ENCODE assay signal across 8 cellular contexts in genomic region chr4:83235645-83236133, GRCh38. TPM values are rescaled to one million over a fixed set of nuclear protein-coding genes. Genes with fewer than 3 reads are reported as not detected.
DNase-seq lines count a peak whose midpoint lies in the region; ATAC-seq, FAIRE-seq and TF ChIP-seq lines count a peak whose summit lies in the region.
"Not testable (repeated sequence)": the region's sequence is repeated elsewhere in the genome, so short reads cannot be mapped to it uniquely, and the experiment has no call there.

No MANE protein-coding gene starts in this region.

- H3K4me1 Mint-ChIP-seq in Calu3 (ENCODE audit: low read depth, unreplicated experiment) = peaks cover 34% of the 10 kb centered on the region
- peaks cover 74% of the 10 kb centered on the region for H3K4me1 Mint-ChIP-seq in activated CD4-positive, alpha-beta T cell treated with anti-CD3 and anti-CD28 coated beads, Interleukin-2, amount 10 ng/mL, durations not matched to agents 7 days and 5 days
- H3K4me1 Mint-ChIP-seq in stimulated activated naive B cell treated with anti-CD40 and anti-IgM and Interleukin-4, amounts not matched to agents 10 μg/mL and 1 μg/mL and 100 μg/mL, for 72 hours = peaks cover 31 to 59% of the 10 kb centered on the region in 2 donors

- CTCF ChIA-PET in Calu3 (lab: Charles Lee) = not testable (repeated sequence)
- CTCF ChIA-PET in activated CD4-positive, alpha-beta T cell treated with anti-CD3 and anti-CD28 coated beads, Interleukin-2, amount 10 ng/mL, durations not matched to agents 7 days and 5 days (lab: Charles Lee) = interaction anchor here (1.2 kb wide), 1 partner anchor 125 kb away, joined by 3 read pairs; no protein-coding TSS in a partner anchor

- POLR2A ChIA-PET in activated CD4-positive, alpha-beta T cell treated with anti-CD3 and anti-CD28 coated beads, Interleukin-2, amount 10 ng/mL, durations not matched to agents 7 days and 5 days (lab: Charles Lee) = interaction anchor here (0.7 to 1.7 kb wide), 2 partner anchors 18 to 123 kb away, joined by 3 to 4 read pairs; no protein-coding TSS in a partner anchor

- H3K9me2 ChIP-seq in Loucy (replicated peaks; ENCODE audit: low read depth, low read length) = not testable (repeated sequence)

- H3K36me3 Mint-ChIP-seq in Calu3 (ENCODE audit: insufficient read depth, unreplicated experiment) = peaks cover 12% of the 10 kb centered on the region
- peaks cover 35% of the 10 kb centered on the region for H3K36me3 Mint-ChIP-seq in activated CD4-positive, alpha-beta T cell treated with anti-CD3 and anti-CD28 coated beads, Interleukin-2, amount 10 ng/mL, durations not matched to agents 7 days and 5 days (ENCODE audit: low read depth)
- not testable (repeated sequence) for H3K36me3 Mint-ChIP-seq in stimulated activated naive B cell treated with anti-CD40 and anti-IgM and Interleukin-4, amounts not matched to agents 10 μg/mL and 1 μg/mL and 100 μg/mL, for 72 hours

- peaks cover 32% of the 10 kb centered on the region for H3K4me1 ChIP-seq in Loucy (ENCODE audit: insufficient read depth, low read length, poor library complexity, severe bottlenecking)

- 0 out of 2 replicates have a peak overlapping the region, but pooled peaks have one; percentile 18 for H2AFZ ChIP-seq in Loucy (ENCODE audit: low read length)

- not testable (repeated sequence) for H3F3A ChIP-seq in Loucy (ENCODE audit: low read depth)

- H3K27me3 Mint-ChIP-seq in Calu3 (ENCODE audit: unreplicated experiment); activated CD4-positive, alpha-beta T cell treated with anti-CD3 and anti-CD28 coated beads, Interleukin-2, amount 10 ng/mL, durations not matched to agents 7 days and 5 days; stimulated activated naive B cell treated with anti-CD40 and anti-IgM and Interleukin-4, amounts not matched to agents 10 μg/mL and 1 μg/mL and 100 μg/mL, for 72 hours: not testable (repeated sequence)

- H3K36me3 ChIP-seq in Loucy (ENCODE audit: insufficient read depth, low read length) = not testable (repeated sequence)

- not testable (repeated sequence) for DNase-seq in Calu3; stimulated activated naive B cell treated with anti-CD40 and anti-IgM and Interleukin-4, amounts not matched to agents 10 μg/mL and 1 μg/mL and 100 μg/mL, for 72 hours
- DNase-seq in activated CD4-positive, alpha-beta T cell treated with anti-CD3 and anti-CD28 coated beads, Interleukin-2, amount 10 ng/mL, durations not matched to agents 7 days and 5 days = peak; percentile 42
- DNase-seq in activated naive CD4-positive, alpha-beta T cell treated with Interleukin-2 at 50 U/mL for 16 hours = peak; percentile 14

- H3K4me3 ChIP-seq in Loucy (ENCODE audit: low read length, poor library complexity, severe bottlenecking) = not testable (repeated sequence)

- intact Hi-C loops in Calu3 (cut with micrococcal nuclease; ENCODE audit: unreplicated experiment) = not testable (repeated sequence)

- not testable (repeated sequence) for H4K20me1 ChIP-seq in Loucy (ENCODE audit: insufficient read depth, low read length, poor library complexity, severe bottlenecking)

- peak overlapping the region; percentile 63 for H3K4me3 Mint-ChIP-seq in Calu3 (ENCODE audit: low read depth, unreplicated experiment)
- H3K4me3 Mint-ChIP-seq in activated CD4-positive, alpha-beta T cell treated with anti-CD3 and anti-CD28 coated beads, Interleukin-2, amount 10 ng/mL, durations not matched to agents 7 days and 5 days = peak overlapping the region; percentile 48
- peak overlapping the region; percentile 41 to 53 for H3K4me3 Mint-ChIP-seq in stimulated activated naive B cell treated with anti-CD40 and anti-IgM and Interleukin-4, amounts not matched to agents 10 μg/mL and 1 μg/mL and 100 μg/mL, for 72 hours

- not testable (repeated sequence) for BruUV-seq in Calu3 (replicated peaks; lab: Mats Ljungman, UMichigan)

- peak overlapping the region; percentile 97 for H3K27ac Mint-ChIP-seq in Calu3 (ENCODE audit: unreplicated experiment)
- H3K27ac Mint-ChIP-seq in activated CD4-positive, alpha-beta T cell treated with anti-CD3 and anti-CD28 coated beads, Interleukin-2, amount 10 ng/mL, durations not matched to agents 7 days and 5 days = peak overlapping the region; percentile 84
- H3K27ac Mint-ChIP-seq in stimulated activated naive B cell treated with anti-CD40 and anti-IgM and Interleukin-4, amounts not matched to agents 10 μg/mL and 1 μg/mL and 100 μg/mL, for 72 hours = peak overlapping the region; percentile 47

- TF ChIP-seq CTCF in Calu3 (IDR thresholded peaks at IDR 0.05; ENCODE audit: unreplicated experiment); Loucy (conservative IDR thresholded peaks at IDR 0.05; ENCODE audit: low read length): not testable (repeated sequence)

- FAIRE-seq in colon (lab: Jason Lieb, UNC) = peak; percentile 81

- H3K9ac ChIP-seq in Loucy (ENCODE audit: low read depth, low read length, poor library complexity, severe bottlenecking) = not testable (repeated sequence)

- peak overlapping the region; percentile 14 for H3K4me2 ChIP-seq in Loucy (ENCODE audit: low read depth, low read length, poor library complexity, severe bottlenecking)

- H3K9me3 Mint-ChIP-seq in Calu3 (ENCODE audit: low read depth, unreplicated experiment); activated CD4-positive, alpha-beta T cell treated with anti-CD3 and anti-CD28 coated beads, Interleukin-2, amount 10 ng/mL, durations not matched to agents 7 days and 5 days; stimulated activated naive B cell treated with anti-CD40 and anti-IgM and Interleukin-4, amounts not matched to agents 10 μg/mL and 1 μg/mL and 100 μg/mL, for 72 hours: not testable (repeated sequence)

- not testable (repeated sequence) for H3K27me3 ChIP-seq in Loucy (ENCODE audit: insufficient read depth, low read length, poor library complexity, severe bottlenecking)

- H3K9me3 ChIP-seq in Loucy (ENCODE audit: insufficient read depth, low read depth, low read length) = not testable (repeated sequence)

- ATAC-seq in GM18868 (IDR thresholded peaks at IDR 0.05; ENCODE audit: unreplicated experiment) (peak; percentile 31), HG02798 (IDR thresholded peaks at IDR 0.05; ENCODE audit: poor library complexity, unreplicated experiment) (peak; percentile 25)
- not testable (repeated sequence) for ATAC-seq in stimulated activated naive B cell treated with anti-CD40 and anti-IgM and Interleukin-4, amounts not matched to agents 10 μg/mL and 1 μg/mL and 100 μg/mL, for 72 hours (replicated peaks)

- not testable (repeated sequence) for H3K79me2 ChIP-seq in Loucy (ENCODE audit: insufficient read depth, low read length)

RNA-seq across cellular contexts. Expression of gene COQ2, which starts 48.9 kb away (rescaled TPM):
- 15.5 and 16.3 TPM in 2 replicates for total RNA-seq in Calu3 (2022)
- 10 to 100 TPM; 16.2 to 17.9 TPM for total RNA-seq in activated CD4-positive, alpha-beta T cell treated with anti-CD3 and anti-CD28 coated beads, Interleukin-2, amount 10 ng/mL, durations not matched to agents 7 days and 5 days

Comparison
In these comparisons a context has a peak if more than half of its experiments do, and no peak if none do; other contexts are left out.
1. H3K27ac Mint-ChIP-seq: peak in every context shown above with its lines; median percentile 97 in Calu3; 84 in activated CD4-positive, alpha-beta T cell treated with anti-CD3 and anti-CD28 coated beads, Interleukin-2, amount 10 ng/mL, durations not matched to agents 7 days and 5 days; 47 in stimulated activated naive B cell treated with anti-CD40 and anti-IgM and Interleukin-4, amounts not matched to agents 10 μg/mL and 1 μg/mL and 100 μg/mL, for 72 hours.